ENCODE assay signal across 8 cellular contexts in genomic region chr6:157381631-157382621, GRCh38.
DNase-seq lines count a peak whose midpoint lies in the region; ATAC-seq and TF ChIP-seq lines count a peak whose summit lies in the region.

No MANE protein-coding gene starts in this region.

- H3K36me3 ChIP-seq in mucosa of stomach (ENCODE audit: control insufficient read depth, insufficient read depth, low read length): no peaks in the 10 kb centered on the region

- peak overlapping the region; percentile 67 for H3K9ac ChIP-seq in mucosa of stomach (ENCODE audit: low read length)

- DNase-seq in NCI-H510A (lab: John Stamatoyannopoulos, UW) (peak; percentile 6), NCI-H510A treated with DMSO at 0.1 percent for 48 hours (lab: John Stamatoyannopoulos, UW) (no peak), NCI-H69 (lab: John Stamatoyannopoulos, UW) (peak; percentile 83), activated T-cell treated with anti-CD3 and anti-CD28 coated beads for 48 hours (ENCODE audit: low read depth) (peak; percentile 47), erythroblast (lab: John Stamatoyannopoulos, UW) (peak; percentile 80 to 87)
- peak; percentile 31 to 32 for DNase-seq in stimulated activated CD8-positive, alpha-beta memory T cell treated with anti-CD3 and anti-CD28 coated beads, Interleukin-7, amount 100 ng/mL, for 48 hours (ENCODE audit: extremely low read depth in 1 of 2, low read depth in 1 of 2)

- peaks cover 27% of the 10 kb centered on the region for H3K4me1 ChIP-seq in mucosa of stomach (ENCODE audit: control insufficient read depth, insufficient read depth, low read length)

- ATAC-seq in HG02852 (IDR thresholded peaks at IDR 0.05; ENCODE audit: unreplicated experiment): peak; percentile 13

- no peaks in the 10 kb centered on the region for H3K9me3 ChIP-seq in mucosa of stomach (ENCODE audit: control insufficient read depth, low read length)

- TF ChIP-seq POLR2A in erythroblast (IDR thresholded peaks at IDR 0.05; ENCODE audit: low read length): no peak

- peak overlapping the region; percentile 66 for H3K4me3 ChIP-seq in mucosa of stomach (ENCODE audit: low read length)

- no peaks in the 10 kb centered on the region for H3K27me3 ChIP-seq in mucosa of stomach (ENCODE audit: control insufficient read depth, insufficient read depth, low read length)
